Comparison of ENCODE assay signal across 1 cellular context in genomic region chr5:142327111-142327842, GRCh38.
TF ChIP-seq lines count a peak whose summit lies in the region.

No MANE protein-coding gene starts in this region.

TF ChIP-seq in K562, 482 proteins besides CTCF, POLR2A, EP300 and RAD21 (continued from another document):
- TF ChIP-seq ZBTB11 (CRISPR knock-in tag; IDR thresholded peaks at IDR 0.05) (no peak), ZNF277 (CRISPR knock-in tag; IDR thresholded peaks at IDR 0.05; ENCODE audit: borderline replicate concordance) (no peak), TAF9B (IDR thresholded peaks at IDR 0.05; ENCODE audit: partially characterized antibody) (no peak), HNRNPLL (IDR thresholded peaks at IDR 0.05; ENCODE audit: low read depth, low read length, poor library complexity, severe bottlenecking) (no peak), SMARCC2 (IDR thresholded peaks at IDR 0.05; ENCODE audit: low read depth) (no peak), GABPB1 (CRISPR knock-in tag; IDR thresholded peaks at IDR 0.05) (0 out of 2 replicates have a peak, but pooled peaks have one; percentile 26), NFRKB (IDR thresholded peaks at IDR 0.05; ENCODE audit: low read depth) (0 out of 2 replicates have a peak, but pooled peaks have one; percentile 15), ZNF280A (IDR thresholded peaks at IDR 0.05; ENCODE audit: low read depth, partially characterized antibody) (no peak), POLR3G (IDR thresholded peaks at IDR 0.05; ENCODE audit: extremely low read depth, insufficient read length, insufficient replicate concordance) (no peak), SAFB2 (IDR thresholded peaks at IDR 0.05; ENCODE audit: borderline replicate concordance, low read depth, low read length, severe bottlenecking) (no peak), BRCA1 (IDR thresholded peaks at IDR 0.05) (no peak), BRCA1 (CRISPR knock-in tag; IDR thresholded peaks at IDR 0.05) (no peak), HES1 (IDR thresholded peaks at IDR 0.05; ENCODE audit: low read depth) (no peak), KLF6 (CRISPR knock-in tag; IDR thresholded peaks at IDR 0.05; ENCODE audit: borderline replicate concordance) (no peak), ZNF75A (CRISPR knock-in tag; IDR thresholded peaks at IDR 0.05) (peak; percentile 87), SP2 (IDR thresholded peaks at IDR 0.05; ENCODE audit: extremely low read depth, low read depth, low read length, poor library complexity, severe bottlenecking) (no peak), TEAD1 (CRISPR knock-in tag; IDR thresholded peaks at IDR 0.05) (no peak), BCOR (IDR thresholded peaks at IDR 0.05) (no peak), KAT7 (CRISPR knock-in tag; IDR thresholded peaks at IDR 0.05; ENCODE audit: borderline replicate concordance) (no peak), NCOA2 (IDR thresholded peaks at IDR 0.05; ENCODE audit: partially characterized antibody in 2 of 2) (no peak), KDM4B (IDR thresholded peaks at IDR 0.05; ENCODE audit: borderline replicate concordance in 2 of 2, low read depth in 1 of 2) (no peak), ATF7 (IDR thresholded peaks at IDR 0.05) (no peak), HCFC1 (IDR thresholded peaks at IDR 0.05; ENCODE audit: low read depth, low read length) (no peak), ZBTB5 (IDR thresholded peaks at IDR 0.05) (no peak), ZNF165 (CRISPR knock-in tag; IDR thresholded peaks at IDR 0.05; ENCODE audit: borderline replicate concordance) (no peak), POU5F1 (IDR thresholded peaks at IDR 0.05; ENCODE audit: borderline replicate concordance, low read depth, low read length, partially characterized antibody) (no peak)
